9 cellular contexts compared by ENCODE assay signal in the genomic region with DNA sequence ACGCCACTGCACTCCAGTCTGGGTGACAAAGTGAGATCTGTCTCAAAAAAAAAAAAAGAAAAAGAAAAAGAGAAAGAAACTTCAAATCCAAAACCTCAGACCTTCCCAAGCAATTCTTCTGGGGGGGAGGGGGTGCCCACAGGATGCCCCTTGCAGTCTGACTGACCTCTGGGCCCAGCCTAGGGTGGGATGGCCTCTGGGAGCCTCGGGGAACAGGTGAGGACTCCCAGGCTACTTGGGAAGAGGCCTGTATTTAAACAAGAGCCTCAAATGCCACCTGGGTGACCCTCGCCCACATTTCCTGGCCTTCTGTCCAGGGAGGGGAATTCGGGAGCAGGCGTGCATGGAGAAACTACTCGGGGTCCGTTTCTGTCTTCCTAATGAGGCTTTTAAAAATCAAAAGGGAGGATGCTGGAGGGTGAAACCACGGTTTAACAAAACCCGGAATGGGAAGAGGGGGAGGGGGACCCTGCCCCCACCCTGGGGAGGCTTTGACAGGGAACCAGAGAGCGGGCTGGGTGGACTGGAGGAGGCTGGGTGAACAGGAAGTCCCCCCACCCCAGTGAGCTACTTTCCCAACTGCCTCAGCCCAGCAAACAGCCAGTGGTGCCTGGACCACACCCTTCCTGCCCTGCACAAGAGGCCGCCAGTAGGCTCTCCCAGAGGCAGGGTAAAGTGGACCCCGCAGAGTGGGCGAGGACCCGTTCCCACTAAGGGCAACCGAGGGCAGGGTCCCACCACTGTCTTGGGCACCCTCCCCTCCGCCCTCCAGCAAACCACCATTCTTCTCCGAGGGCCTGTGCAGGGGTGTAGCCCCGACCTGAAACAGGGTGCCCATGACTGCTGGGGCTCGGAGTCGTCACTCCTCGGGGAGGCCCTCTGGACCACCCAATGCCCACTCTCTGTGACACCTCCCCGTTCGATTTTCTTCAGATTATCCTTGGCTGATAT. TPM values are rescaled to one million over a fixed set of nuclear protein-coding genes. Genes with fewer than 3 reads are reported as not detected.
DNase-seq lines count a peak whose midpoint lies in the region; ATAC-seq and TF ChIP-seq lines count a peak whose summit lies in the region.
"Had no signal": no experiment of that assay in that cellular context is flagged by ENCODE, and none has a peak within 500 bp of the region (broad histone marks: within the 10 kb centered on the region; RNA-seq: fewer than 3 reads in every experiment).

No MANE protein-coding gene starts in this region.

- no peak for DNase-seq in SK-N-SH
- DNase-seq in UCSD-AML1 (lab: John Stamatoyannopoulos, UW; ENCODE audit: unreplicated experiment) = peak; percentile 71
- DNase-seq in left ventricle myocardium inferior = peak; percentile 61
- no peak for DNase-seq in suprapubic skin (ENCODE audit: low spot score in 2 of 2)
- DNase-seq in NCI-H1436 (lab: John Stamatoyannopoulos, UW) = no peak
- DNase-seq in NCI-H226 = no peak

- 81% methylated on average over 22 of the region's 23 CpGs for WGBS in SK-N-SH (ENCODE audit: low lambda C conversion rate)
- WGBS in suprapubic skin = 49% methylated on average over 19 of the region's 23 CpGs

- no peak for TF ChIP-seq RAD21 in SK-N-SH (IDR thresholded peaks at IDR 0.05; ENCODE audit: low read length)

- TF ChIP-seq EP300 in SK-N-SH (IDR thresholded peaks at IDR 0.05; ENCODE audit: borderline replicate concordance in 1 of 2, low read depth in 1 of 2, low read length in 1 of 2) (no peak), suprapubic skin (IDR thresholded peaks at IDR 0.05) (no peak)

- peaks cover 0 to 30% of the 10 kb centered on the region in 2 experiments; a peak in 1 of 4 replicates for H3K4me1 ChIP-seq in SK-N-SH (ENCODE audit: control insufficient read depth in 1 of 2, insufficient read depth in 2 of 2, low read depth in 1 of 2, low read length in 1 of 2)
- peaks cover 45% of the 10 kb centered on the region for H3K4me1 ChIP-seq in left ventricle myocardium inferior
- peaks cover 39% of the 10 kb centered on the region for H3K4me1 ChIP-seq in suprapubic skin

- H3K9me3 ChIP-seq in SK-N-SH (no peaks in the 10 kb centered on the region), left ventricle myocardium inferior (replicated peaks) (no peaks in the 10 kb centered on the region), suprapubic skin (no peaks in the 10 kb centered on the region)
- H3K9me3 ChIP-seq: SJSA1 had no signal

- ATAC-seq in SK-N-SH treated with all-trans-retinoic acid at 6 μM for 48 hours (no peak), HG02870 (IDR thresholded peaks at IDR 0.05; ENCODE audit: unreplicated experiment) (no peak)

- peaks cover 27% of the 10 kb centered on the region for H3K79me2 ChIP-seq in SK-N-SH (ENCODE audit: insufficient read depth)

- H3K4me2 ChIP-seq in SK-N-SH = peak overlapping the region; percentile 86; the same call in 1 of the 2 replicates

- H3K4me3 ChIP-seq in SK-N-SH (ENCODE audit: low read depth in 2 of 2, low read length in 1 of 2) (peak overlapping the region in 1 of 2 experiments; percentile 61; a peak in 2 of 4 replicates), left ventricle myocardium inferior (peak overlapping the region; percentile 89), suprapubic skin (peak overlapping the region; percentile 58)

- no peak for TF ChIP-seq POLR2A in suprapubic skin (IDR thresholded peaks at IDR 0.05)

- no peak overlapping the region for H3K9ac ChIP-seq in SK-N-SH

- POLR2A ChIA-PET in SK-N-SH (lab: Yijun Ruan, JAX) = no interaction called here

- peaks cover 27% of the 10 kb centered on the region for H4K20me1 ChIP-seq in SK-N-SH (ENCODE audit: insufficient read depth)

- H3K36me3 ChIP-seq in SK-N-SH (replicated peaks in 1 of 2; ENCODE audit: control insufficient read depth in 1 of 2, insufficient read depth in 2 of 2, low read length in 1 of 2) = peaks cover 0 to 4% of the 10 kb centered on the region in 2 experiments
- H3K36me3 ChIP-seq in left ventricle myocardium inferior = no peaks in the 10 kb centered on the region
- no peaks in the 10 kb centered on the region for H3K36me3 ChIP-seq in suprapubic skin
- H3K36me3 ChIP-seq: SJSA1 had no signal

- H3K27ac ChIP-seq in SK-N-SH (ENCODE audit: low read depth in 2 of 2, low read length in 1 of 2) (no peak overlapping the region), left ventricle myocardium inferior (replicated peaks) (peak overlapping the region; percentile 82), suprapubic skin (peak overlapping the region; percentile 62)
- H3K27ac ChIP-seq: SJSA1 had no signal

- H3F3A ChIP-seq in SK-N-SH (replicated peaks; ENCODE audit: insufficient read depth) = no peaks in the 10 kb centered on the region

- intact Hi-C loops in left ventricle myocardium inferior (cut with micrococcal nuclease) = no loop called here

- no peaks in the 10 kb centered on the region for H3K27me3 ChIP-seq in SK-N-SH (ENCODE audit: insufficient read depth)
- H3K27me3 ChIP-seq in left ventricle myocardium inferior (ENCODE audit: low read depth) = no peaks in the 10 kb centered on the region
- no peaks in the 10 kb centered on the region for H3K27me3 ChIP-seq in suprapubic skin

- TF ChIP-seq CTCF in SK-N-SH (IDR thresholded peaks at IDR 0.05) (no peak), left ventricle myocardium inferior (IDR thresholded peaks at IDR 0.05; ENCODE audit: borderline replicate concordance) (no peak), suprapubic skin (IDR thresholded peaks at IDR 0.05) (no peak)

- H2AFZ ChIP-seq in SK-N-SH (ENCODE audit: low read depth) = 0 out of 2 replicates have a peak overlapping the region, but pooled peaks have one; percentile 83

- H3K9me2 ChIP-seq in SK-N-SH = no peaks in the 10 kb centered on the region

- CTCF ChIA-PET in SK-N-SH (lab: Yijun Ruan, JAX) = no interaction called here

TF ChIP-seq in SK-N-SH, 30 proteins besides CTCF, POLR2A, EP300 and RAD21 (continues in another document):
- TF ChIP-seq FOSL2 (IDR thresholded peaks at IDR 0.05; ENCODE audit: borderline replicate concordance, low read depth) = no peak
- TF ChIP-seq RXRA (IDR thresholded peaks at IDR 0.05; ENCODE audit: borderline replicate concordance, low read depth) = no peak
- no peak for TF ChIP-seq ELF1 (IDR thresholded peaks at IDR 0.05)
- TF ChIP-seq MEF2A (IDR thresholded peaks at IDR 0.05; ENCODE audit: borderline replicate concordance, low read depth) = no peak
- no peak for TF ChIP-seq EZH2phosphoT487 (IDR thresholded peaks at IDR 0.05; ENCODE audit: borderline replicate concordance, low read depth)
- TF ChIP-seq, protein P1, sequence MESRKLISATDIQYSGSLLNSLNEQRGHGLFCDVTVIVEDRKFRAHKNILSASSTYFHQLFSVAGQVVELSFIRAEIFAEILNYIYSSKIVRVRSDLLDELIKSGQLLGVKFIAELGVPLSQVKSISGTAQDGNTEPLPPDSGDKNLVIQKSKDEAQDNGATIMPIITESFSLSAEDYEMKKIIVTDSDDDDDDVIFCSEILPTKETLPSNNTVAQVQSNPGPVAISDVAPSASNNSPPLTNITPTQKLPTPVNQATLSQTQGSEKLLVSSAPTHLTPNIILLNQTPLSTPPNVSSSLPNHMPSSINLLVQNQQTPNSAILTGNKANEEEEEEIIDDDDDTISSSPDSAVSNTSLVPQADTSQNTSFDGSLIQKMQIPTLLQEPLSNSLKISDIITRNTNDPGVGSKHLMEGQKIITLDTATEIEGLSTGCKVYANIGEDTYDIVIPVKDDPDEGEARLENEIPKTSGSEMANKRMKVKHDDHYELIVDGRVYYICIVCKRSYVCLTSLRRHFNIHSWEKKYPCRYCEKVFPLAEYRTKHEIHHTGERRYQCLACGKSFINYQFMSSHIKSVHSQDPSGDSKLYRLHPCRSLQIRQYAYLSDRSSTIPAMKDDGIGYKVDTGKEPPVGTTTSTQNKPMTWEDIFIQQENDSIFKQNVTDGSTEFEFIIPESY (IDR thresholded peaks at IDR 0.05; ENCODE audit: borderline replicate concordance, low read depth) = no peak
- no peak for TF ChIP-seq POLR2AphosphoS5 (IDR thresholded peaks at IDR 0.05; ENCODE audit: low read depth, low read length)
- TF ChIP-seq, protein P2, sequence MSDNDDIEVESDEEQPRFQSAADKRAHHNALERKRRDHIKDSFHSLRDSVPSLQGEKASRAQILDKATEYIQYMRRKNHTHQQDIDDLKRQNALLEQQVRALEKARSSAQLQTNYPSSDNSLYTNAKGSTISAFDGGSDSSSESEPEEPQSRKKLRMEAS (IDR thresholded peaks at IDR 0.05; ENCODE audit: low read depth) = no peak

TF ChIP-seq in SK-N-SH treated with all-trans-retinoic acid at 6 μM for 48 hours, 23 proteins besides CTCF, POLR2A, EP300 and RAD21 (continues in another document):
- no peak for TF ChIP-seq ESRRG (CRISPR knock-in tag; IDR thresholded peaks at IDR 0.05)
- no peak for TF ChIP-seq GLIS3 (CRISPR knock-in tag; IDR thresholded peaks at IDR 0.05)
- no peak for TF ChIP-seq ZC3H10 (CRISPR knock-in tag; IDR thresholded peaks at IDR 0.05)
- TF ChIP-seq TCF4 (CRISPR knock-in tag; IDR thresholded peaks at IDR 0.05; ENCODE audit: borderline replicate concordance) = no peak
- TF ChIP-seq, protein P3, sequence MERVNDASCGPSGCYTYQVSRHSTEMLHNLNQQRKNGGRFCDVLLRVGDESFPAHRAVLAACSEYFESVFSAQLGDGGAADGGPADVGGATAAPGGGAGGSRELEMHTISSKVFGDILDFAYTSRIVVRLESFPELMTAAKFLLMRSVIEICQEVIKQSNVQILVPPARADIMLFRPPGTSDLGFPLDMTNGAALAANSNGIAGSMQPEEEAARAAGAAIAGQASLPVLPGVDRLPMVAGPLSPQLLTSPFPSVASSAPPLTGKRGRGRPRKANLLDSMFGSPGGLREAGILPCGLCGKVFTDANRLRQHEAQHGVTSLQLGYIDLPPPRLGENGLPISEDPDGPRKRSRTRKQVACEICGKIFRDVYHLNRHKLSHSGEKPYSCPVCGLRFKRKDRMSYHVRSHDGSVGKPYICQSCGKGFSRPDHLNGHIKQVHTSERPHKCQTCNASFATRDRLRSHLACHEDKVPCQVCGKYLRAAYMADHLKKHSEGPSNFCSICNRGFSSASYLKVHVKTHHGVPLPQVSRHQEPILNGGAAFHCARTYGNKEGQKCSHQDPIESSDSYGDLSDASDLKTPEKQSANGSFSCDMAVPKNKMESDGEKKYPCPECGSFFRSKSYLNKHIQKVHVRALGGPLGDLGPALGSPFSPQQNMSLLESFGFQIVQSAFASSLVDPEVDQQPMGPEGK (CRISPR knock-in tag; IDR thresholded peaks at IDR 0.05; ENCODE audit: borderline replicate concordance) = no peak
- TF ChIP-seq ZFP30 (CRISPR knock-in tag; IDR thresholded peaks at IDR 0.05) = no peak
- TF ChIP-seq ARNTL (CRISPR knock-in tag; IDR thresholded peaks at IDR 0.05; ENCODE audit: borderline replicate concordance, low read depth) = no peak
- no peak for TF ChIP-seq ZFP3 (CRISPR knock-in tag; IDR thresholded peaks at IDR 0.05)

RNA-seq across cellular contexts. Expression of a gene that starts 1.5 kb away (rescaled TPM):
- 3.3 and 5.5 TPM in 2 replicates for polyA plus RNA-seq in SK-N-SH (2012; rRNA removed)
- polyA plus RNA-seq in SK-N-SH (2012; cell fraction: cytosol; rRNA removed) = 3.2 and 4.9 TPM in 2 replicates
- 29.5 and 88.3 TPM in 2 replicates for polyA plus RNA-seq in SK-N-SH (2012; cell fraction: nucleus; rRNA removed)
- total RNA-seq in left ventricle myocardium inferior = 66.0 TPM
- total RNA-seq in suprapubic skin = 10 to 100 TPM; 26.0 to 33.7 (median 27.2) TPM

Comparison
In these comparisons a context has a peak if more than half of its experiments do, and no peak if none do; other contexts are left out.
1. DNase-seq: peak in UCSD-AML1 (single experiment) and left ventricle myocardium inferior (single experiment); none in SK-N-SH (single experiment), suprapubic skin (0 of 2), NCI-H1436 (single experiment) and NCI-H226 (single experiment).
2. H3K27ac ChIP-seq: peak in left ventricle myocardium inferior (single experiment) and suprapubic skin (single experiment); none in SK-N-SH (0 of 2).